Comparison of ENCODE assay signal across 2 cellular contexts in the genomic region with DNA sequence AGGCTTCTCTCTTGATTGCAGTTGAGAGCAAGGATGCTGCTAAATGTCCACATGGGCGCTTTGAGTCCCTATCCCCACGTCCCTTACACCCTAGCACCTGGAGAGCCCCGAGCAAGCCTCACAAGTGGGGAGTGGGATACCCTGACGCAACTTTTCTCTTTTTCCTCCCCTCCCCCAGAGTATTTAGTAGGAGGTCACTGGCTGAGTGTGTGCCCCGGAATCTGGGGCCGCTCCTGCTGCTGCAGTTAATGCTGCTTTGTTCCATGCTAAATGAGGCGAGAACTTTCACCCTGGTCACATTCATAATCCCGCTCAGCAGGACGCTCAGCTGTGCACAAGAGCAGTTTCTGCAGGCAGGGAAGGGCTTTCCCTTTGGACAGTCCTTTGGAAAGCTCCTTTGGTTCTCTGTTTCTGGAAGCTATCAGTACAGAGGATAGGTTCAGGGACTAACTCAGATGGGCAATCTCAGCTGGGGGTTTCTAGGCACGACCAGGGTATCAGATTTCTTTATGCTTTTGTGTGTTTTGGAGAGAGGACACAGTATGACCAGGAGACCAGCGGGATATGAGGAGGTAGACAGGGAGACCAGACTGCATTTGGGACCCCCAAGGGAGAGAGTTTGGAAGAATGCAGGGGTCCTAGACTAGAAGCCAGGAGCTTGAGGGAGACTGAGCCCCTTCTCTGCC.
TF ChIP-seq lines count a peak whose summit lies in the region.

No MANE protein-coding gene starts in this region.

TF ChIP-seq in HEK293T, 16 proteins besides CTCF, POLR2A, EP300 and RAD21:
- TF ChIP-seq FOXA1 (IDR thresholded peaks at IDR 0.05) (no peak), HDGF (IDR thresholded peaks at IDR 0.05; ENCODE audit: borderline replicate concordance) (0 out of 2 replicates have a peak, but pooled peaks have one; percentile 2)

TF ChIP-seq in H1, 55 proteins besides CTCF, POLR2A, EP300 and RAD21:
- TF ChIP-seq ASH2L (IDR thresholded peaks at IDR 0.05; ENCODE audit: low read length) (peak; percentile 75), CBX5 (IDR thresholded peaks at IDR 0.05; ENCODE audit: low read depth, low read length) (no peak), TEAD4 (IDR thresholded peaks at IDR 0.05; ENCODE audit: low read depth, low read length) (peak; percentile 48; the same call in 1 of the 2 replicates), CHD1 (IDR thresholded peaks at IDR 0.05; ENCODE audit: low read depth, low read length) (no peak), ATF2 (IDR thresholded peaks at IDR 0.05; ENCODE audit: low read length) (peak; percentile 26; the same call in 1 of the 2 replicates)
